In genomic region chr2:28606986-28607441, GRCh38 we compare ENCODE assay signal across 10 cellular contexts.
DNase-seq lines count a peak whose midpoint lies in the region; ATAC-seq and TF ChIP-seq lines count a peak whose summit lies in the region.
"Had no signal": no experiment of that assay in that cellular context is flagged by ENCODE, and none has a peak within 500 bp of the region (broad histone marks: within the 10 kb centered on the region; RNA-seq: fewer than 3 reads in every experiment).

No MANE protein-coding gene starts in this region.

- no peak for TF ChIP-seq POLR2A in heart left ventricle (IDR thresholded peaks at IDR 0.05)

- peaks cover 0 to 32% (median 12%) of the 10 kb centered on the region in 12 donors for H3K4me1 ChIP-seq in heart left ventricle
- H3K4me1 ChIP-seq in skeletal muscle tissue (ENCODE audit: control insufficient read depth in 3 of 3, insufficient read depth in 3 of 3, low read length in 3 of 3): peaks cover 26 to 54% (median 29%) of the 10 kb centered on the region in 3 donors

- H3K36me3 ChIP-seq in WERI-Rb-1 (no peaks in the 10 kb centered on the region), heart left ventricle (no peaks in the 10 kb centered on the region), skeletal muscle tissue (ENCODE audit: control insufficient read depth in 3 of 3, insufficient read depth in 3 of 3, low read length in 3 of 3) (no peaks in the 10 kb centered on the region)
- H3K36me3 ChIP-seq: MG63 had no signal

- TF ChIP-seq CTCF in WERI-Rb-1 (IDR thresholded peaks at IDR 0.05; ENCODE audit: low read depth, low read length) (peak; percentile 65), heart left ventricle (IDR thresholded peaks at IDR 0.05) (peak in 7 of 12 donors; percentile 22 to 37 (median 27))

- peak overlapping the region; percentile 3 to 50 (median 34) for H3K9ac ChIP-seq in skeletal muscle tissue (ENCODE audit: low read depth in 1 of 3, low read length in 3 of 3)

- WGBS in heart left ventricle, 4 donors: 48 to 61% (median 56%) methylated on average over 5 of the region's 5 CpGs

- peak in 3 of 4 donors; percentile 45 to 75 (median 54) for ATAC-seq in heart left ventricle
- no peak for ATAC-seq in HG02610 (IDR thresholded peaks at IDR 0.05; ENCODE audit: unreplicated experiment)
- no peak for ATAC-seq in GM21526 (IDR thresholded peaks at IDR 0.05; ENCODE audit: low FRiP score, unreplicated experiment)

- H3K27ac ChIP-seq in WERI-Rb-1: peak overlapping the region; percentile 62
- peak overlapping the region in 9 of 12 donors; percentile 47 to 82 (median 73) for H3K27ac ChIP-seq in heart left ventricle
- H3K27ac ChIP-seq in skeletal muscle tissue (ENCODE audit: low read depth, low read length): peak overlapping the region; percentile 91

- H3K4me3 ChIP-seq in WERI-Rb-1 (ENCODE audit: low read depth, low read length) (no peak overlapping the region), heart left ventricle (no peak overlapping the region), skeletal muscle tissue (ENCODE audit: low read length in 3 of 3) (peak overlapping the region in 1 of 3 donors; percentile 37)
- H3K4me3 ChIP-seq: MG63 had no signal

- H3K27me3 ChIP-seq in WERI-Rb-1 (ENCODE audit: insufficient read depth, low read depth, severe bottlenecking): no peaks in the 10 kb centered on the region
- H3K27me3 ChIP-seq in heart left ventricle: no peaks in the 10 kb centered on the region
- H3K27me3 ChIP-seq in skeletal muscle tissue (ENCODE audit: control insufficient read depth in 3 of 3, insufficient read depth in 3 of 3, low read length in 3 of 3): no peaks in the 10 kb centered on the region
- H3K27me3 ChIP-seq: MG63 had no signal

- H3K9me3 ChIP-seq in WERI-Rb-1 (ENCODE audit: severe bottlenecking) (no peaks in the 10 kb centered on the region), heart left ventricle (no peaks in the 10 kb centered on the region), skeletal muscle tissue (ENCODE audit: control insufficient read depth in 3 of 3, low read length in 3 of 3) (no peaks in the 10 kb centered on the region)
- H3K9me3 ChIP-seq: MG63 had no signal

- DNase-seq in HCEC 1CT: peak; percentile 74
- peak; percentile 82 for DNase-seq in WERI-Rb-1
- DNase-seq in heart left ventricle: peak in 1 of 5 donors; percentile 59
- DNase-seq in NCI-H1092 (lab: John Stamatoyannopoulos, UW): no peak
- no peak for DNase-seq in NCI-H1694 (lab: John Stamatoyannopoulos, UW)
- DNase-seq: MG63; stimulated activated CD4-positive, alpha-beta T cell treated with anti-CD3 and anti-CD28 coated beads, Interleukin-4, amount 100 ng/mL, for 24 hours had no signal

- intact Hi-C loops in heart left ventricle (cut with DNase I): loop anchor here in 1 of 10 donors (1.0 kb wide), 1 partner anchor 40 kb away; no protein-coding TSS in a partner anchor

Comparison
In these comparisons a context has a peak if more than half of its experiments do, and no peak if none do; other contexts are left out.
1. DNase-seq: peak in HCEC 1CT (single experiment) and WERI-Rb-1 (single experiment); none in NCI-H1092 (single experiment) and NCI-H1694 (single experiment).
2. ATAC-seq: peak in heart left ventricle (3 of 4); none in HG02610 (single experiment) and GM21526 (single experiment).
3. Peak in every context shown above with its lines, with median percentiles within 50 percentile points of each other: H3K27ac ChIP-seq.